In the genomic region with DNA sequence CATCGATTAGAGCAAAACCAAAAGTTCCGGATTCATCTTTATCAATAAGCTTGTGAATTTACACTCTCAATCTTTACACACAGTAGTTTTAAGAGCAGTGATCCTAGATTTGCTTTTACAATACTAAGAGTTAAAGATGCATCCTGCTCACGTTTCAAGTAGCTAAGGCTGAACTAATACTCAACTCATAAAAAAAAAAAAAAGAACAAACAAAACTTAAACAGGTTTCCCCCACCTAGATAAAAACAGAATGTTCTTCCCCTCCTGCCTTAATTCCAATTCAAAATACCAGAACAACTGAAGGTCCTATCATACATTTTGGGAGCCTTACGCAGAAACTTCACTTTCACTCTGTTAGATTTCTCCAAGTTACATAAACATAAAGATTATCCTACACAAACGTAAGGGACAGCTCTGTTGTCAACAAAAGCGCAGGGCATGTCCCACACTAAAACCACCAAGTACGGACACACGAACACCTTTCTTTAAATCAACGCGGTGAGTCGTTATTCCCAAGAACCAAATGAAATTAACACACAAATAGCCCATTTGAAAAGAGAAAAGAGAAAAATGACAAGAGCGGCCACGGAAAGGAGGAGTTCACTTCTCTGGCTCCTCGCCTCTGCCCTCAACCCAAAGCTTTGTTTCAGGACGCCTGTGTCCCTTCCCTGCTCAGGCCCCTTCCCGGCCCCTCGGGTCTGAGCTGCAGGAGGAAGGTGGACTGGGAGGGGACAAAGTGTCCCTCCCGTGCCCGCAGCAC, we compare ENCODE assay signal across 4 cellular contexts.
TF ChIP-seq lines count a peak whose summit lies in the region.

No MANE protein-coding gene starts in this region.

TF ChIP-seq in SK-N-SH, 30 proteins besides CTCF, POLR2A, EP300 and RAD21 (continues in another document):
- no peak for TF ChIP-seq USF1 (IDR thresholded peaks at IDR 0.05; ENCODE audit: borderline replicate concordance, low read depth)
- TF ChIP-seq, protein P1, sequence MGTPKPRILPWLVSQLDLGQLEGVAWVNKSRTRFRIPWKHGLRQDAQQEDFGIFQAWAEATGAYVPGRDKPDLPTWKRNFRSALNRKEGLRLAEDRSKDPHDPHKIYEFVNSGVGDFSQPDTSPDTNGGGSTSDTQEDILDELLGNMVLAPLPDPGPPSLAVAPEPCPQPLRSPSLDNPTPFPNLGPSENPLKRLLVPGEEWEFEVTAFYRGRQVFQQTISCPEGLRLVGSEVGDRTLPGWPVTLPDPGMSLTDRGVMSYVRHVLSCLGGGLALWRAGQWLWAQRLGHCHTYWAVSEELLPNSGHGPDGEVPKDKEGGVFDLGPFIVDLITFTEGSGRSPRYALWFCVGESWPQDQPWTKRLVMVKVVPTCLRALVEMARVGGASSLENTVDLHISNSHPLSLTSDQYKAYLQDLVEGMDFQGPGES (IDR thresholded peaks at IDR 0.05; ENCODE audit: low read depth, low read length) = no peak
- no peak for TF ChIP-seq FOXJ3 (CRISPR knock-in tag; IDR thresholded peaks at IDR 0.05)
- no peak for TF ChIP-seq FOSL2 (IDR thresholded peaks at IDR 0.05; ENCODE audit: borderline replicate concordance, low read depth)
- TF ChIP-seq ELF1 (IDR thresholded peaks at IDR 0.05) = no peak
- no peak for TF ChIP-seq RCOR1 (IDR thresholded peaks at IDR 0.05; ENCODE audit: low read length)
- TF ChIP-seq TAF1 (IDR thresholded peaks at IDR 0.05; ENCODE audit: borderline replicate concordance, low read depth, low read length) = no peak
- no peak for TF ChIP-seq SMC3 (IDR thresholded peaks at IDR 0.05; ENCODE audit: low read depth, low read length)
- TF ChIP-seq YY1 (IDR thresholded peaks at IDR 0.05; ENCODE audit: low read depth) = no peak
- no peak for TF ChIP-seq EZH2phosphoT487 (IDR thresholded peaks at IDR 0.05; ENCODE audit: borderline replicate concordance, low read depth)
- TF ChIP-seq MXI1 (IDR thresholded peaks at IDR 0.05; ENCODE audit: low read depth, low read length) = no peak
- TF ChIP-seq RXRA (IDR thresholded peaks at IDR 0.05; ENCODE audit: borderline replicate concordance, low read depth) = no peak
- TF ChIP-seq, protein P2, sequence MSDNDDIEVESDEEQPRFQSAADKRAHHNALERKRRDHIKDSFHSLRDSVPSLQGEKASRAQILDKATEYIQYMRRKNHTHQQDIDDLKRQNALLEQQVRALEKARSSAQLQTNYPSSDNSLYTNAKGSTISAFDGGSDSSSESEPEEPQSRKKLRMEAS (IDR thresholded peaks at IDR 0.05; ENCODE audit: low read depth) = no peak
- TF ChIP-seq GABPA (IDR thresholded peaks at IDR 0.05; ENCODE audit: low read depth) = no peak

TF ChIP-seq in SK-N-SH treated with all-trans-retinoic acid at 6 μM for 48 hours, 23 proteins besides CTCF, POLR2A, EP300 and RAD21 (continues in another document):
- TF ChIP-seq PPARA (CRISPR knock-in tag; IDR thresholded peaks at IDR 0.05; ENCODE audit: borderline replicate concordance) (no peak), TCF4 (CRISPR knock-in tag; IDR thresholded peaks at IDR 0.05; ENCODE audit: borderline replicate concordance) (no peak), POU6F1 (CRISPR knock-in tag; IDR thresholded peaks at IDR 0.05; ENCODE audit: borderline replicate concordance, low read depth) (no peak), ZNF565 (CRISPR knock-in tag; conservative IDR thresholded peaks at IDR 0.05; ENCODE audit: low read depth) (no peak), TOX (CRISPR knock-in tag; IDR thresholded peaks at IDR 0.05; ENCODE audit: borderline replicate concordance) (no peak), TSHZ2 (CRISPR knock-in tag; IDR thresholded peaks at IDR 0.05) (no peak)

TF ChIP-seq in H1, 55 proteins besides CTCF, POLR2A, EP300 and RAD21:
- TF ChIP-seq SAP30 (IDR thresholded peaks at IDR 0.05; ENCODE audit: insufficient read depth, insufficient replicate concordance, low read length) (no peak), ATF3 (IDR thresholded peaks at IDR 0.05; ENCODE audit: insufficient read depth, low read depth, low read length) (no peak), CHD1 (IDR thresholded peaks at IDR 0.05; ENCODE audit: low read depth, low read length) (no peak), RXRA (IDR thresholded peaks at IDR 0.05; ENCODE audit: insufficient read depth, low read depth, low read length) (no peak), TBP (IDR thresholded peaks at IDR 0.05; ENCODE audit: low read depth, low read length) (no peak), SUZ12 (IDR thresholded peaks at IDR 0.05; ENCODE audit: low read length) (no peak), KDM5A (IDR thresholded peaks at IDR 0.05; ENCODE audit: low read length) (no peak), CBX5 (IDR thresholded peaks at IDR 0.05; ENCODE audit: low read depth, low read length) (no peak), CREB1 (IDR thresholded peaks at IDR 0.05) (no peak), SIRT6 (IDR thresholded peaks at IDR 0.05; ENCODE audit: low read length) (no peak), SRF (IDR thresholded peaks at IDR 0.05; ENCODE audit: low read depth, low read length) (no peak), RNF2 (IDR thresholded peaks at IDR 0.05; ENCODE audit: borderline replicate concordance, low read depth, low read length, missing control alignments, poor library complexity, severe bottlenecking) (no peak), EGR1 (IDR thresholded peaks at IDR 0.05; ENCODE audit: borderline replicate concordance, low read depth, low read length) (no peak), MAFK (IDR thresholded peaks at IDR 0.05; ENCODE audit: low read depth, low read length) (no peak), BCL11A (IDR thresholded peaks at IDR 0.05; ENCODE audit: low read depth in 2 of 2, low read length in 2 of 2) (no peak), GTF2F1 (IDR thresholded peaks at IDR 0.05; ENCODE audit: borderline replicate concordance, low read depth, low read length) (no peak), E2F6 (IDR thresholded peaks at IDR 0.05) (no peak)
- TF ChIP-seq, protein P2 (IDR thresholded peaks at IDR 0.05) = no peak

TF ChIP-seq in neural cell, 6 proteins besides CTCF, POLR2A, EP300 and RAD21:
- TF ChIP-seq SMC3 (conservative IDR thresholded peaks at IDR 0.05; ENCODE audit: poor library complexity) (no peak), TAF1 (IDR thresholded peaks at IDR 0.05; ENCODE audit: low read depth) (peak; percentile 14)
